Comparison of ENCODE assay signal across 8 cellular contexts in the genomic region with DNA sequence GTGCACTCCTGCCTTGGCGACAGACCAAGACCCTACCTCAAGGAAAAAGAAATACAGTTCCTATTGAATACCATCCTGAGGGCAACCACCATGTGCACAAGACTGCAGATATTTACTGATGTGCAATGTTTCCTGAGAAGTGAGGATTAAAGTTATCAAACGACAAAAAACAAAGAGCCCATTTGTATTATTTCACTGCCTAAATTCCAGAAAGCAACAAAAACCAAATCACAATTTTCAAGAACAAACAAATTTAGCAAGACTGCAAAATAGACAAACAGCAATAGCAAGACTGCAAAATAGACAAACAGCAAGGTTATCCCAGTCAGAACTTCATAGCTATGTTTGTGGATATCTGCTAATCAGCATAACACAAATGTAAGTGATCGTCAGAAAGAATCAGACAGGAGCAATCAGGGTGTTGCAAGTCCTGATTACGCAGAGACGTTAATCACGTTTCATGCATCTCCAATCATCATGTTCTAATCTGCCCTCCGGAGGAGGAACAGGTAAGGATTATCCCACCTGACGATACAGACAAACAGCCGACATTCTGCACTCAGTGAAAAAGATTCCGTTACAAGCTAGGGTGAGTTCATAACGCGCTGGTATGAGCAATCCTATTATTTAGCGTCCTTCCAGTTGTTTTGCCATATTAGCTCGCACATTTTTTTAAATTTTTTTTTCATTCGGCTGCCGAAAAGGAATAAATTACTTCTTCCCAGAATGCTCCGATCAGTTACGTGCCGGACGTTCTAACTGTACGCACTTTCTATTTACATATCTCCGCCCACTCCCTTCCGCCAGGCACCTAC. TPM values are rescaled to one million over a fixed set of nuclear protein-coding genes. Genes with fewer than 3 reads are reported as not detected.
DNase-seq lines count a peak whose midpoint lies in the region; ATAC-seq and TF ChIP-seq lines count a peak whose summit lies in the region.

No MANE protein-coding gene starts in this region.

- H3K9me3 Mint-ChIP-seq in activated naive CD8-positive, alpha-beta T cell treated with anti-CD3 and anti-CD28 coated beads for 36 hours: no peaks in the 10 kb centered on the region

- no peaks in the 10 kb centered on the region for H3K36me3 Mint-ChIP-seq in activated naive CD8-positive, alpha-beta T cell treated with anti-CD3 and anti-CD28 coated beads for 36 hours

- H3K4me3 Mint-ChIP-seq in activated naive CD8-positive, alpha-beta T cell treated with anti-CD3 and anti-CD28 coated beads for 36 hours: peak overlapping the region; percentile 83

- H3K4me1 Mint-ChIP-seq in activated naive CD8-positive, alpha-beta T cell treated with anti-CD3 and anti-CD28 coated beads for 36 hours: peaks cover 31% of the 10 kb centered on the region

- peak overlapping the region; percentile 100 for H3K27ac ChIP-seq in SJCRH30

- no peak for TF ChIP-seq CTCF in GM12864 (IDR thresholded peaks at IDR 0.05; ENCODE audit: low read depth, low read length, missing control alignments)
- no peak for TF ChIP-seq CTCF in omental fat pad (IDR thresholded peaks at IDR 0.05)

- H3K27me3 Mint-ChIP-seq in activated naive CD8-positive, alpha-beta T cell treated with anti-CD3 and anti-CD28 coated beads for 36 hours: peaks cover 4% of the 10 kb centered on the region

- no peaks in the 10 kb centered on the region for H3K4me1 ChIP-seq in SJCRH30

- H3K4me3 ChIP-seq in GM12864 (ENCODE audit: low read depth, low read length): peak overlapping the region; percentile 39
- H3K4me3 ChIP-seq in SJCRH30: peak overlapping the region; percentile 53

- no peaks in the 10 kb centered on the region for H3K9me3 ChIP-seq in SJCRH30 (replicated peaks)

- peak overlapping the region; percentile 100 for H3K27ac Mint-ChIP-seq in activated naive CD8-positive, alpha-beta T cell treated with anti-CD3 and anti-CD28 coated beads for 36 hours

- ATAC-seq in HG02588 (IDR thresholded peaks at IDR 0.05; ENCODE audit: unreplicated experiment) (peak; percentile 62), omental fat pad (ENCODE audit: low FRiP score) (peak; percentile 81)

- H3K27me3 ChIP-seq in SJCRH30: no peaks in the 10 kb centered on the region

- H3K36me3 ChIP-seq in SJCRH30: no peaks in the 10 kb centered on the region

- peak; percentile 98 for DNase-seq in GM12864 (ENCODE audit: low read depth)
- DNase-seq in NAMALWA (ENCODE audit: low spot score): peak; percentile 94
- DNase-seq in SJCRH30: peak; percentile 82 to 95
- peak; percentile 78 for DNase-seq in activated naive CD8-positive, alpha-beta T cell treated with anti-CD3 and anti-CD28 coated beads for 36 hours
- DNase-seq in glomerular endothelial cell (ENCODE audit: extremely low read depth, low read depth, low spot score): peak; percentile 97
- no peak for DNase-seq in omental fat pad (ENCODE audit: low spot score)
- no peak for DNase-seq in HuH-7 (ENCODE audit: low spot score)

RNA-seq across cellular contexts. Expression of a gene that starts 2.9 kb away (rescaled TPM):
- 13.0 and 19.8 TPM in 2 replicates for total RNA-seq in SJCRH30 (2014; rRNA removed; shearing (Covaris generic))
- total RNA-seq in activated naive CD8-positive, alpha-beta T cell treated with anti-CD3 and anti-CD28 coated beads for 36 hours: 10 to 100 TPM; 26.0 to 26.3 TPM
- total RNA-seq in glomerular endothelial cell (24.9 and 25.5 TPM in 2 replicates), omental fat pad (10 to 100 TPM; 10.9 to 78.4 (median 34.1) TPM)

RNA-seq across cellular contexts. Expression of a gene that starts 10.5 kb away (rescaled TPM):
- 6.1 and 7.9 TPM in 2 replicates for total RNA-seq in SJCRH30 (2014; rRNA removed; shearing (Covaris generic))
- 10 to 100 TPM; 27.7 to 28.4 TPM for total RNA-seq in activated naive CD8-positive, alpha-beta T cell treated with anti-CD3 and anti-CD28 coated beads for 36 hours
- total RNA-seq in glomerular endothelial cell (10.6 and 13.2 TPM in 2 replicates), omental fat pad (10 to 100 TPM; 16.8 to 42.1 (median 21.2) TPM)

RNA-seq across cellular contexts. Expression of a gene that starts 16.7 kb away (rescaled TPM):
- total RNA-seq in SJCRH30 (2014; rRNA removed; shearing (Covaris generic)): 1.9 and 2.2 TPM in 2 replicates
- 1 to 10 TPM; 5.1 to 5.2 TPM for total RNA-seq in activated naive CD8-positive, alpha-beta T cell treated with anti-CD3 and anti-CD28 coated beads for 36 hours
- 12.4 and 14.3 TPM in 2 replicates for total RNA-seq in glomerular endothelial cell
- 1 to 10 TPM; 4.7 to 9.9 (median 6.7) TPM for total RNA-seq in omental fat pad

RNA-seq across cellular contexts. Expression of a gene that starts 21.1 kb away (rescaled TPM):
- 9.3 and 13.5 TPM in 2 replicates for total RNA-seq in SJCRH30 (2014; rRNA removed; shearing (Covaris generic))
- total RNA-seq in activated naive CD8-positive, alpha-beta T cell treated with anti-CD3 and anti-CD28 coated beads for 36 hours: 10 to 100 TPM; 55.7 to 56.1 TPM
- total RNA-seq in glomerular endothelial cell: 12.5 and 23.7 TPM in 2 replicates
- 100 to 1,000 TPM in 2 of 4 donors, 10 to 100 TPM in 2; 78.8 to 169 (median 122) TPM for total RNA-seq in omental fat pad

RNA-seq across cellular contexts. Expression of a gene that starts 37.1 kb away (rescaled TPM):
- 108 and 113 TPM in 2 replicates for total RNA-seq in SJCRH30 (2014; rRNA removed; shearing (Covaris generic))
- total RNA-seq in activated naive CD8-positive, alpha-beta T cell treated with anti-CD3 and anti-CD28 coated beads for 36 hours: 100 to 1,000 TPM; 177 to 181 TPM
- 9.3 and 24.8 TPM in 2 replicates for total RNA-seq in glomerular endothelial cell
- 1 to 10 TPM in 2 of 4 donors, under 1 TPM in 1, not detected in 1; 0.79 to 3.0 (median 2.0) TPM for total RNA-seq in omental fat pad

Comparison
In these comparisons a context has a peak if more than half of its experiments do, and no peak if none do; other contexts are left out.
1. DNase-seq: peak in GM12864 (single experiment), NAMALWA (single experiment), SJCRH30 (2 of 2), activated naive CD8-positive, alpha-beta T cell treated with anti-CD3 and anti-CD28 coated beads for 36 hours (single experiment) and glomerular endothelial cell (single experiment); none in omental fat pad (single experiment) and HuH-7 (single experiment).